ENCODE assay signal across 14 cellular contexts in the genomic region with DNA sequence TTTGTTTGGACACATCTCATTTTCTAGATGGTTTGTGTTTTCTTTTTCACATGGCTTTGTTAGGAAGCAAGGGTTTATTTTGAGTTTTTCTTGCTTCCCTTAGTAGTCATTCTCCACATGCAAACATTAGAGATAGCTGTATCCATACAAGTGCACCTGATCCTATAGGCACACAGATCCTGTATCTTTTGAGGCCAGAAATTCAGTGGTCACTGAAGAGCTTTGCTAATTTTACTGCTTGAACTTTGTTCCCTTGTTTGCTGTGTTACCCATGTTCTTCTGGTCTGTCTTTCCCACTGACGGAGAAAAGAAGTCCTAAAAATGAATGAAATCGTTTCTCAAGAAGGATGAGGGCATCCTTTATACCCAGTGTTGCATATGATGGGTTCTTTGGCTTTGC. TPM values are rescaled to one million over a fixed set of nuclear protein-coding genes. Genes with fewer than 3 reads are reported as not detected.
A peak's percentile ranks its signal among the peaks of the same experiment; 100 is the strongest.
DNase-seq lines count a peak whose midpoint lies in the region; ATAC-seq and TF ChIP-seq lines count a peak whose summit lies in the region.
"Had no signal": no experiment of that assay in that cellular context is flagged by ENCODE, and none has a peak within 500 bp of the region (broad histone marks: within the 10 kb centered on the region; RNA-seq: fewer than 3 reads in every experiment).

No MANE protein-coding gene starts in this region.

- H2BK5ac ChIP-seq in mesenchymal stem cell (ENCODE audit: low read depth, low read length, poor library complexity, severe bottlenecking), result no peak overlapping the region

- H3K9me3 Mint-ChIP-seq in activated naive CD8-positive, alpha-beta T cell treated with anti-CD3 and anti-CD28 coated beads for 36 hours, result no peaks in the 10 kb centered on the region
- H3K9me3 Mint-ChIP-seq: CD14-positive monocyte; CD8-positive, alpha-beta T cell had no signal

- H3K4ac ChIP-seq in mesenchymal stem cell (ENCODE audit: low read depth in 1 of 2, low read length in 2 of 2), result no peak overlapping the region

- H3K9ac ChIP-seq in HCT116 (ENCODE audit: low read length) (no peak overlapping the region), mesenchymal stem cell (ENCODE audit: low read length) (peak overlapping the region; percentile 63), skeletal muscle satellite cell (ENCODE audit: low read depth, low read length) (no peak overlapping the region)

- H3K27ac Mint-ChIP-seq in activated naive CD8-positive, alpha-beta T cell treated with anti-CD3 and anti-CD28 coated beads for 36 hours, result no peak overlapping the region
- H3K27ac Mint-ChIP-seq: CD14-positive monocyte; CD8-positive, alpha-beta T cell had no signal

- H3K4me1 Mint-ChIP-seq in activated naive CD8-positive, alpha-beta T cell treated with anti-CD3 and anti-CD28 coated beads for 36 hours, result no peaks in the 10 kb centered on the region
- H3K4me1 Mint-ChIP-seq: CD14-positive monocyte had no signal

- H3K9me3 ChIP-seq in HCT116 (ENCODE audit: control insufficient read depth in 1 of 2, insufficient read depth in 1 of 2, low read depth in 1 of 2, low read length in 2 of 2) (no peaks in the 10 kb centered on the region), mesenchymal stem cell (ENCODE audit: control insufficient read depth, low read length) (no peaks in the 10 kb centered on the region), skeletal muscle satellite cell (replicated peaks; ENCODE audit: low read length) (no peaks in the 10 kb centered on the region)
- H3K9me3 ChIP-seq: A549 had no signal

- H2BK120ac ChIP-seq in mesenchymal stem cell (ENCODE audit: low read depth, low read length), result no peak overlapping the region

- no peak overlapping the region for H3K14ac ChIP-seq in mesenchymal stem cell (ENCODE audit: low read length in 2 of 2)

- intact Hi-C loops in HCT116 (cut with micrococcal nuclease), result loop anchor here (10.0 kb wide), 1 partner anchor 404 kb away; no protein-coding TSS in a partner anchor

- H3K27me3 Mint-ChIP-seq in activated naive CD8-positive, alpha-beta T cell treated with anti-CD3 and anti-CD28 coated beads for 36 hours, result peaks cover 62% of the 10 kb centered on the region

- no peak for TF ChIP-seq RAD21 in HCT116 (IDR thresholded peaks at IDR 0.05; ENCODE audit: low read depth)

- no peak overlapping the region for H2AFZ ChIP-seq in HCT116 (ENCODE audit: low read depth, low read length, poor library complexity, severe bottlenecking)
- H2AFZ ChIP-seq in mesenchymal stem cell (ENCODE audit: low read depth, low read length), result no peak overlapping the region

- H3K23ac ChIP-seq in mesenchymal stem cell (ENCODE audit: low read length in 2 of 2), result no peak overlapping the region

- CTCF ChIA-PET in HCT116 (lab: Charles Lee), result interaction anchor here (1.2 kb wide), 1 partner anchor 265 kb away, joined by 3 read pairs; no protein-coding TSS in a partner anchor

- TF ChIP-seq POLR2A in HCT116 (IDR thresholded peaks at IDR 0.05; ENCODE audit: borderline replicate concordance, extremely low read depth, insufficient read depth, insufficient read length), result no peak

- H3K4me2 ChIP-seq in HCT116 (ENCODE audit: low read length) (no peak overlapping the region), mesenchymal stem cell (ENCODE audit: low read length, poor library complexity, severe bottlenecking) (no peak overlapping the region), skeletal muscle satellite cell (ENCODE audit: low read length) (peak overlapping the region; percentile 5)
- H3K4me2 ChIP-seq: A549 had no signal

- no TSS peak for BruUV-seq in HCT116 (replicated peaks; lab: Mats Ljungman, UMichigan)

- RAD21 ChIA-PET in HCT116 (lab: Charles Lee; ENCODE audit: low non-redundant PET in 1 of 2, low total read pairs in 2 of 2, uncharacterized antibody in 2 of 2, unreplicated experiment in 2 of 2), result interaction anchor here in 1 of 2 experiments (0.8 kb wide), 1 partner anchor 62 kb away, joined by 3 read pairs; no protein-coding TSS in a partner anchor

- 100% methylated on average over 1 of the region's 2 CpGs for WGBS in mesenchymal stem cell

- H3K18ac ChIP-seq in mesenchymal stem cell (ENCODE audit: low read depth in 1 of 2, low read length in 2 of 2), result no peak overlapping the region

- H3K27ac ChIP-seq in HCT116 (ENCODE audit: low read depth, low read length), result peak overlapping the region; percentile 100; the same call in 1 of the 2 replicates
- peak overlapping the region; percentile 53 for H3K27ac ChIP-seq in mesenchymal stem cell (ENCODE audit: low read length, poor library complexity, severe bottlenecking)
- H3K27ac ChIP-seq: A549 had no signal

- no peak overlapping the region for H4K91ac ChIP-seq in mesenchymal stem cell (ENCODE audit: low read length)

- DNase-seq in HCT116 (ENCODE audit: low read depth, low spot score), result no peak
- DNase-seq in LHCN-M2 (ENCODE audit: low read depth), result peak; percentile 1
- no peak for DNase-seq in mesenchymal stem cell
- DNase-seq in NCI-H1105 treated with DMSO at 0.1 percent for 48 hours (lab: John Stamatoyannopoulos, UW), result no peak
- no peak for DNase-seq in NCI-H774 (lab: John Stamatoyannopoulos, UW)
- DNase-seq in activated naive CD8-positive, alpha-beta T cell treated with anti-CD3 and anti-CD28 coated beads for 36 hours, result no peak
- DNase-seq: CD8-positive, alpha-beta T cell; COR-L47; DND-41; GDM1; HCEC 1CT had no signal

- no peaks in the 10 kb centered on the region for H3K9me2 ChIP-seq in HCT116 (ENCODE audit: insufficient read depth)

- H3K27me3 ChIP-seq in HCT116 (ENCODE audit: insufficient read depth, low read length) (no peaks in the 10 kb centered on the region), mesenchymal stem cell (ENCODE audit: control insufficient read depth in 1 of 2, insufficient read depth in 1 of 2, low read length in 2 of 2) (no peaks in the 10 kb centered on the region), skeletal muscle satellite cell (ENCODE audit: control insufficient read depth, insufficient read depth, low read length) (no peaks in the 10 kb centered on the region)

- H2BK12ac ChIP-seq in mesenchymal stem cell (ENCODE audit: low read length in 2 of 2), result no peak overlapping the region

- POLR2A ChIA-PET in HCT116 (lab: Charles Lee), result interaction anchor here (1.2 kb wide), 1 partner anchor 236 kb away, joined by 3 read pairs; no protein-coding TSS in a partner anchor

- H4K20me1 ChIP-seq in HCT116 (ENCODE audit: insufficient read depth), result peaks cover 32% of the 10 kb centered on the region; the same call in 1 of the 2 replicates

- H2AK5ac ChIP-seq in mesenchymal stem cell (ENCODE audit: low read length, severe bottlenecking), result no peak overlapping the region

- no peak for TF ChIP-seq CTCF in HCT116 (IDR thresholded peaks at IDR 0.05 in 2 of 3, conservative IDR thresholded peaks at IDR 0.05 in 1 of 3; ENCODE audit: borderline replicate concordance in 1 of 3, insufficient read depth in 1 of 3, low read depth in 2 of 3, low read length in 2 of 3)

- no peaks in the 10 kb centered on the region for H3K79me1 ChIP-seq in mesenchymal stem cell (replicated peaks; ENCODE audit: low read length, poor library complexity, severe bottlenecking)

- H3K36me3 ChIP-seq in HCT116 (ENCODE audit: control insufficient read depth in 1 of 2, insufficient read depth in 2 of 2, low read length in 2 of 2), result peaks cover 29 to 51% of the 10 kb centered on the region in 2 experiments
- peaks cover 7 to 98% of the 10 kb centered on the region in 2 experiments for H3K36me3 ChIP-seq in mesenchymal stem cell (ENCODE audit: control insufficient read depth in 1 of 2, insufficient read depth in 2 of 2, low read depth in 1 of 2, low read length in 2 of 2)
- peaks cover 94% of the 10 kb centered on the region for H3K36me3 ChIP-seq in skeletal muscle satellite cell (ENCODE audit: insufficient read depth, low read length)

- no peak overlapping the region for H4K8ac ChIP-seq in mesenchymal stem cell (ENCODE audit: low read length)

- no peak overlapping the region for H3K4me3 ChIP-seq in HCT116 (replicated peaks in 1 of 2; ENCODE audit: low read depth in 1 of 2, low read length in 2 of 2)
- no peak overlapping the region for H3K4me3 ChIP-seq in mesenchymal stem cell (ENCODE audit: insufficient read depth in 1 of 2, low read depth in 1 of 2, low read length in 2 of 2)
- no peak overlapping the region for H3K4me3 ChIP-seq in skeletal muscle satellite cell (ENCODE audit: low read length)
- H3K4me3 ChIP-seq: A549 had no signal

- no peak for ATAC-seq in HCT116
- ATAC-seq: A549; CD8-positive, alpha-beta T cell had no signal

- no peaks in the 10 kb centered on the region for H3K36me3 Mint-ChIP-seq in activated naive CD8-positive, alpha-beta T cell treated with anti-CD3 and anti-CD28 coated beads for 36 hours
- H3K36me3 Mint-ChIP-seq: CD14-positive monocyte; CD8-positive, alpha-beta T cell had no signal

- peaks cover 99% of the 10 kb centered on the region for H3K79me2 ChIP-seq in HCT116 (ENCODE audit: insufficient read depth, low read length)

- no peak overlapping the region for H3K4me3 Mint-ChIP-seq in activated naive CD8-positive, alpha-beta T cell treated with anti-CD3 and anti-CD28 coated beads for 36 hours
- H3K4me3 Mint-ChIP-seq: CD14-positive monocyte; CD8-positive, alpha-beta T cell had no signal

- H3K4me1 ChIP-seq in HCT116 (ENCODE audit: control insufficient read depth in 1 of 2, insufficient read depth in 2 of 2, low read length in 2 of 2), result peaks cover 74 to 96% of the 10 kb centered on the region in 2 experiments
- peaks cover 2% of the 10 kb centered on the region for H3K4me1 ChIP-seq in mesenchymal stem cell (ENCODE audit: control insufficient read depth, insufficient read depth, low read depth, low read length)
- H3K4me1 ChIP-seq in skeletal muscle satellite cell (ENCODE audit: control insufficient read depth, insufficient read depth, low read length), result peaks cover 35% of the 10 kb centered on the region
- H3K4me1 ChIP-seq: A549 had no signal

- no peak overlapping the region for H2BK15ac ChIP-seq in mesenchymal stem cell (ENCODE audit: low read depth, poor library complexity, severe bottlenecking)

TF ChIP-seq in HCT116, 20 proteins besides CTCF, POLR2A, EP300 and RAD21 (continues in another document):
- TF ChIP-seq EGR1 (IDR thresholded peaks at IDR 0.05; ENCODE audit: low read depth) (no peak), SRF (IDR thresholded peaks at IDR 0.05; ENCODE audit: low read depth) (no peak), EZH2phosphoT487 (IDR thresholded peaks at IDR 0.05; ENCODE audit: borderline replicate concordance) (no peak)
- TF ChIP-seq, protein P1, sequence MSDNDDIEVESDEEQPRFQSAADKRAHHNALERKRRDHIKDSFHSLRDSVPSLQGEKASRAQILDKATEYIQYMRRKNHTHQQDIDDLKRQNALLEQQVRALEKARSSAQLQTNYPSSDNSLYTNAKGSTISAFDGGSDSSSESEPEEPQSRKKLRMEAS (IDR thresholded peaks at IDR 0.05), result no peak

RNA-seq across cellular contexts. Expression of a gene that starts 14.7 kb away (rescaled TPM):
- total RNA-seq in HCT116 (2021; ENCODE audit: unreplicated experiment) (215 TPM), LHCN-M2 (2014; rRNA removed) (51.0 and 53.2 TPM in 2 replicates)
- polyA plus RNA-seq in HCT116 (2012), result 53.9 and 72.1 TPM in 2 replicates
- 23.8 TPM for polyA plus RNA-seq in LHCN-M2 (2012)
- 146 TPM for polyA plus RNA-seq in mesenchymal stem cell (2013, experiment 1 of 2)
- polyA plus RNA-seq in mesenchymal stem cell (2013, experiment 2 of 2), result 149 TPM
- 73.0 and 91.0 TPM in 2 replicates for total RNA-seq in skeletal muscle satellite cell (2012; rRNA removed)
- total RNA-seq in activated naive CD8-positive, alpha-beta T cell treated with anti-CD3 and anti-CD28 coated beads for 36 hours, result not detected
- total RNA-seq: CD8-positive, alpha-beta T cell had no signal
- polyA plus RNA-seq: CD14-positive monocyte had no signal

Comparison
In these comparisons a context has a peak if more than half of its experiments do, and no peak if none do; other contexts are left out.
1. RNA of a gene that starts 14.7 kb away (total RNA-seq): 215 TPM in HCT116 (single experiment) and 51.0 to 53.2 TPM in LHCN-M2; not detected in activated naive CD8-positive, alpha-beta T cell treated with anti-CD3 and anti-CD28 coated beads for 36 hours; every median in the first group is over 10 times any median in the second.